ENCODE assay signal across 22 cellular contexts in genomic region chr15:90325677-90326200, GRCh38.
"Had no signal": no experiment of that assay in that cellular context is flagged by ENCODE, and none has a peak within 500 bp of the region (broad histone marks: within the 10 kb centered on the region; RNA-seq: fewer than 3 reads in every experiment).

No MANE protein-coding gene starts in this region.

- H3K36me3 Mint-ChIP-seq: activated naive CD8-positive, alpha-beta T cell treated with anti-CD3 and anti-CD28 coated beads for 36 hours; mesothelial cell of epicardium had no signal

- H3K27me3 Mint-ChIP-seq: activated naive CD8-positive, alpha-beta T cell treated with anti-CD3 and anti-CD28 coated beads for 36 hours had no signal

- H3K27ac Mint-ChIP-seq: activated CD4-positive, alpha-beta T cell treated with anti-CD3 and anti-CD28 coated beads, Interleukin-2, amount 10 ng/mL, durations not matched to agents 7 days and 5 days; activated naive CD8-positive, alpha-beta T cell treated with anti-CD3 and anti-CD28 coated beads for 36 hours; endodermal cell; mesothelial cell of epicardium; nephron had no signal

- H3K27me3 ChIP-seq: dorsolateral prefrontal cortex, right atrium auricular region, upper lobe of right lung had no signal

- H3K4me3 ChIP-seq: dorsolateral prefrontal cortex, lung, prostate gland, right atrium auricular region, skin epidermis, thoracic aorta, upper lobe of right lung had no signal

- H3K27ac ChIP-seq: dorsolateral prefrontal cortex, prostate gland, right atrium auricular region, skin epidermis, thoracic aorta, upper lobe of right lung had no signal

- H3K9me3 ChIP-seq: prostate gland, right atrium auricular region, thoracic aorta, upper lobe of right lung had no signal

- H3K4me1 Mint-ChIP-seq: activated naive CD8-positive, alpha-beta T cell treated with anti-CD3 and anti-CD28 coated beads for 36 hours had no signal

- H3K36me3 ChIP-seq: prostate gland, right atrium auricular region, thoracic aorta, upper lobe of right lung had no signal

- DNase-seq: activated CD4-positive, alpha-beta T cell treated with anti-CD3 and anti-CD28 coated beads, Interleukin-2, amount 10 ng/mL, durations not matched to agents 7 days and 5 days; activated naive CD8-positive, alpha-beta T cell treated with anti-CD3 and anti-CD28 coated beads for 36 hours; activated T-cell treated with anti-CD3 and anti-CD28 coated beads for 4 hours; amniotic stem cell; dorsolateral prefrontal cortex; endodermal cell; foreskin melanocyte; glutamatergic neuron; hippocampal formation; kidney; stimulated activated CD4-positive, alpha-beta T cell treated with anti-CD3 and anti-CD28 coated beads, Interleukin-4, amount 100 ng/mL, for 1 hour; T-helper 1 cell; T1000; upper lobe of right lung had no signal

- H3K4me3 Mint-ChIP-seq: activated CD4-positive, alpha-beta T cell treated with anti-CD3 and anti-CD28 coated beads, Interleukin-2, amount 10 ng/mL, durations not matched to agents 7 days and 5 days; activated naive CD8-positive, alpha-beta T cell treated with anti-CD3 and anti-CD28 coated beads for 36 hours; endodermal cell; mesothelial cell of epicardium; nephron had no signal

- ATAC-seq: left lobe of liver, upper lobe of right lung had no signal

- H3K4me1 ChIP-seq: prostate gland, right atrium auricular region had no signal

- H3K9me3 Mint-ChIP-seq: activated CD4-positive, alpha-beta T cell treated with anti-CD3 and anti-CD28 coated beads, Interleukin-2, amount 10 ng/mL, durations not matched to agents 7 days and 5 days; activated naive CD8-positive, alpha-beta T cell treated with anti-CD3 and anti-CD28 coated beads for 36 hours; endodermal cell; mesothelial cell of epicardium; nephron had no signal
